20 cellular contexts compared by ENCODE assay signal in genomic region chr13:51275101-51275500, GRCh38. TPM values are rescaled to one million over a fixed set of nuclear protein-coding genes. Genes with fewer than 3 reads are reported as not detected.
"Had no signal": no experiment of that assay in that cellular context is flagged by ENCODE, and none has a peak within 500 bp of the region (broad histone marks: within the 10 kb centered on the region; RNA-seq: fewer than 3 reads in every experiment).

No MANE protein-coding gene starts in this region.

- H3K9me3 ChIP-seq: breast epithelium, neutrophil, pancreas, right lobe of liver, thoracic aorta, vagina had no signal

- H3K4me1 ChIP-seq: breast epithelium, right lobe of liver, vagina had no signal

- H3K4me3 ChIP-seq: breast epithelium, pancreas, right lobe of liver, smooth muscle cell, thoracic aorta, vagina had no signal

- H3K36me3 ChIP-seq: breast epithelium, neutrophil, pancreas, right lobe of liver, thoracic aorta, vagina, WERI-Rb-1 had no signal

- DNase-seq: activated CD4-positive, CD25-positive, alpha-beta regulatory T cell treated with anti-CD3 and anti-CD28 coated beads, Interleukin-2, amount 50 U/mL, for 72 hours; activated T-cell treated with anti-CD3 and anti-CD28 coated beads, Interleukin-2, amount 50 U/mL, for 1 hour; cerebellar nuclear complex; effector CD4-positive, alpha-beta T cell; erythroblast; foreskin fibroblast; kidney; midbrain; pancreas; right lobe of liver; stimulated activated CD4-positive, alpha-beta T cell treated with anti-CD3 and anti-CD28 coated beads, Interleukin-15, amount 100 ng/mL, for 24 hours; stimulated activated naive B cell treated with anti-CD40 and anti-IgM and Interleukin-4, amounts not matched to agents 10 μg/mL and 1 μg/mL and 100 μg/mL, for 72 hours; T-cell; WERI-Rb-1 had no signal

- H3K27me3 ChIP-seq: breast epithelium, pancreas, right lobe of liver, vagina had no signal

- FAIRE-seq: kidney, pancreas, TTC549 had no signal

- H3K27ac ChIP-seq: breast epithelium, neutrophil, pancreas, right lobe of liver, thoracic aorta, vagina, WERI-Rb-1 had no signal

RNA-seq across cellular contexts. Expression of gene FAM124A, which starts 52.9 kb away (rescaled TPM):
- total RNA-seq: smooth muscle cell had no signal
